ENCODE assay signal across 32 cellular contexts in genomic region chr16:87328846-87329245, GRCh38. TPM values are rescaled to one million over a fixed set of nuclear protein-coding genes. Genes with fewer than 3 reads are reported as not detected.
DNase-seq lines count a peak whose midpoint lies in the region; ATAC-seq, FAIRE-seq and TF ChIP-seq lines count a peak whose summit lies in the region.
"Had no signal": no experiment of that assay in that cellular context is flagged by ENCODE, and none has a peak within 500 bp of the region (broad histone marks: within the 10 kb centered on the region; RNA-seq: fewer than 3 reads in every experiment).

No MANE protein-coding gene starts in this region.

- peaks cover 8% of the 10 kb centered on the region for H3K4me1 Mint-ChIP-seq in MCF 10A (ENCODE audit: insufficient read depth, unreplicated experiment)
- H3K4me1 Mint-ChIP-seq in T-cell = peaks cover 0 to 9% (median 0%) of the 10 kb centered on the region in 3 donors
- H3K4me1 Mint-ChIP-seq: mesothelial cell of epicardium had no signal

- H3K27me3 ChIP-seq in mammary epithelial cell (ENCODE audit: insufficient read depth, low read length) = no peaks in the 10 kb centered on the region
- no peaks in the 10 kb centered on the region for H3K27me3 ChIP-seq in HepG2 (ENCODE audit: control insufficient read depth in 1 of 2, insufficient read depth in 2 of 2, low read length in 2 of 2)
- H3K27me3 ChIP-seq in aorta (ENCODE audit: control insufficient read depth in 1 of 2, insufficient read depth in 2 of 2, low read length in 1 of 2) = no peaks in the 10 kb centered on the region
- H3K27me3 ChIP-seq: breast epithelium, esophagus muscularis mucosa, MG63, thyroid gland had no signal

- H3K4me2 ChIP-seq in mammary epithelial cell (ENCODE audit: insufficient read depth, low read depth, low read length) (no peak overlapping the region), HepG2 (ENCODE audit: low read depth, low read length) (no peak overlapping the region)
- H3K4me2 ChIP-seq: A549 had no signal

- intact Hi-C loops in mammary epithelial cell (cut with micrococcal nuclease) = no loop called here
- intact Hi-C loops in MCF 10A (cut with micrococcal nuclease) = no loop called here
- intact Hi-C loops in HepG2 (cut with micrococcal nuclease; ENCODE audit: unreplicated experiment) = no loop called here
- intact Hi-C loops in aorta (cut with DNase I) = no loop called here

- POLR2A ChIA-PET in MCF 10A (lab: Yijun Ruan, JAX) = interaction anchor here (0.7 kb wide), 1 partner anchor 218 kb away, joined by 3 read pairs; no protein-coding TSS in a partner anchor
- POLR2A ChIA-PET in HepG2 (lab: Yijun Ruan, JAX) = interaction anchor here (1.0 kb wide), 1 partner anchor 53 kb away, joined by 3 read pairs; no protein-coding TSS in a partner anchor
- POLR2A ChIA-PET in T-cell (lab: Charles Lee) = no interaction called here

- peak in 1 of 2 experiments; percentile 47; a peak in 1 of 4 replicates for TF ChIP-seq POLR2A in HepG2 (IDR thresholded peaks at IDR 0.05; ENCODE audit: insufficient read depth in 1 of 2, low read depth in 2 of 2, low read length in 2 of 2)

- no peak for FAIRE-seq in HepG2 (lab: Jason Lieb, UNC)
- FAIRE-seq: A549, frontal cortex, HTR-8/SVneo had no signal

- TF ChIP-seq EP300 in HepG2 (IDR thresholded peaks at IDR 0.05; ENCODE audit: low read depth in 2 of 2, low read length in 2 of 2) (no peak), HepG2 (CRISPR knock-in tag; IDR thresholded peaks at IDR 0.05; ENCODE audit: borderline replicate concordance) (no peak)

- no peak overlapping the region for H3K4me3 Mint-ChIP-seq in MCF 10A (ENCODE audit: unreplicated experiment)
- no peak overlapping the region for H3K4me3 Mint-ChIP-seq in T-cell
- H3K4me3 Mint-ChIP-seq: activated CD4-positive, alpha-beta T cell treated with anti-CD3 and anti-CD28 coated beads, Interleukin-2, amount 10 ng/mL, durations not matched to agents 7 days and 5 days; activated naive CD4-positive, alpha-beta T cell treated with anti-CD3 and anti-CD28 coated beads, Interleukin-2, amount 10 ng/mL, durations not matched to agents 7 days and 5 days; CD8-positive, alpha-beta T cell; mesothelial cell of epicardium; naive thymus-derived CD4-positive, alpha-beta T cell; stimulated activated naive CD8-positive, alpha-beta T cell treated with anti-CD3 and anti-CD28 coated beads, Interleukin-15, amount 100 ng/mL, for 72 hours had no signal

- no peaks in the 10 kb centered on the region for H3K9me3 Mint-ChIP-seq in MCF 10A (ENCODE audit: unreplicated experiment)
- H3K9me3 Mint-ChIP-seq in T-cell = no peaks in the 10 kb centered on the region
- H3K9me3 Mint-ChIP-seq: activated CD4-positive, alpha-beta T cell treated with anti-CD3 and anti-CD28 coated beads, Interleukin-2, amount 10 ng/mL, durations not matched to agents 7 days and 5 days; activated naive CD4-positive, alpha-beta T cell treated with anti-CD3 and anti-CD28 coated beads, Interleukin-2, amount 10 ng/mL, durations not matched to agents 7 days and 5 days; CD8-positive, alpha-beta T cell; mesothelial cell of epicardium; naive thymus-derived CD4-positive, alpha-beta T cell; stimulated activated naive CD8-positive, alpha-beta T cell treated with anti-CD3 and anti-CD28 coated beads, Interleukin-15, amount 100 ng/mL, for 72 hours had no signal

- no peak for TF ChIP-seq RAD21 in HepG2 (CRISPR knock-in tag; IDR thresholded peaks at IDR 0.05)

- peaks cover 27% of the 10 kb centered on the region for H3K36me3 Mint-ChIP-seq in MCF 10A (ENCODE audit: insufficient read depth, unreplicated experiment)
- H3K36me3 Mint-ChIP-seq in T-cell = peaks cover 21% of the 10 kb centered on the region

- no peak overlapping the region for H3K4me3 ChIP-seq in mammary epithelial cell (replicated peaks in 1 of 3; ENCODE audit: insufficient read depth in 1 of 3, low read depth in 2 of 3, low read length in 3 of 3)
- no peak overlapping the region for H3K4me3 ChIP-seq in epithelial cell of esophagus (ENCODE audit: low read length)
- no peak overlapping the region for H3K4me3 ChIP-seq in HepG2 (replicated peaks in 1 of 3; ENCODE audit: insufficient read depth in 1 of 3, low read depth in 2 of 3, low read length in 3 of 3)
- H3K4me3 ChIP-seq in aorta (ENCODE audit: low read length in 2 of 2) = no peak overlapping the region
- H3K4me3 ChIP-seq: A549, breast epithelium, esophagus muscularis mucosa, MG63, thyroid gland had no signal

- H3K27ac Mint-ChIP-seq in MCF 10A (ENCODE audit: low read depth, unreplicated experiment) = no peak overlapping the region
- H3K27ac Mint-ChIP-seq in T-cell = no peak overlapping the region
- H3K27ac Mint-ChIP-seq: activated CD4-positive, alpha-beta T cell treated with anti-CD3 and anti-CD28 coated beads, Interleukin-2, amount 10 ng/mL, durations not matched to agents 7 days and 5 days; activated naive CD4-positive, alpha-beta T cell treated with anti-CD3 and anti-CD28 coated beads, Interleukin-2, amount 10 ng/mL, durations not matched to agents 7 days and 5 days; CD8-positive, alpha-beta T cell; mesothelial cell of epicardium; stimulated activated naive CD8-positive, alpha-beta T cell treated with anti-CD3 and anti-CD28 coated beads, Interleukin-15, amount 100 ng/mL, for 72 hours had no signal

- H3K27me3 Mint-ChIP-seq in MCF 10A (ENCODE audit: insufficient read depth, unreplicated experiment) (no peaks in the 10 kb centered on the region), T-cell (no peaks in the 10 kb centered on the region)
- H3K27me3 Mint-ChIP-seq: activated CD4-positive, alpha-beta T cell treated with anti-CD3 and anti-CD28 coated beads, Interleukin-2, amount 10 ng/mL, durations not matched to agents 7 days and 5 days; activated naive CD4-positive, alpha-beta T cell treated with anti-CD3 and anti-CD28 coated beads, Interleukin-2, amount 10 ng/mL, durations not matched to agents 7 days and 5 days; naive thymus-derived CD4-positive, alpha-beta T cell; stimulated activated naive CD8-positive, alpha-beta T cell treated with anti-CD3 and anti-CD28 coated beads, Interleukin-15, amount 100 ng/mL, for 72 hours had no signal

- 76% methylated on average over 8 of the region's 12 CpGs for WGBS in mammary epithelial cell (ENCODE audit: low coverage, missing lambda C conversion rate)
- 97% methylated on average over 12 of the region's 12 CpGs for WGBS in HepG2 (ENCODE audit: low lambda C conversion rate)
- 87 to 89% methylated on average over 12 of the region's 12 CpGs for WGBS in aorta, 2 donors

- BruUV-seq in mammary epithelial cell (replicated peaks; lab: Mats Ljungman, UMichigan) = no TSS peak
- BruUV-seq in MCF 10A (replicated peaks; lab: Mats Ljungman, UMichigan) = no TSS peak
- no TSS peak for BruUV-seq in HepG2 (replicated peaks; lab: Mats Ljungman, UMichigan)

- DNase-seq in mammary epithelial cell (peak; percentile 14), MCF 10A (ENCODE audit: unreplicated experiment) (no peak), epithelial cell of esophagus (ENCODE audit: low read depth) (peak; percentile 44), HepG2 (ENCODE audit: low spot score) (no peak), aorta (peak; percentile 9 to 62), T-cell (no peak), SIG-M5 treated with dmso at 0.1 percent for 504 hours (lab: John Stamatoyannopoulos, UW; ENCODE audit: unreplicated experiment) (no peak)
- no peak for DNase-seq in activated CD8-positive, alpha-beta memory T cell treated with anti-CD3 and anti-CD28 coated beads, Interleukin-2, amount 50 U/mL, for 4 hours
- DNase-seq: activated CD4-positive, alpha-beta T cell treated with anti-CD3 and anti-CD28 coated beads, Interleukin-2, amount 10 ng/mL, durations not matched to agents 7 days and 5 days; activated naive CD4-positive, alpha-beta T cell treated with anti-CD3 and anti-CD28 coated beads, Interleukin-2, amount 10 ng/mL, durations not matched to agents 7 days and 5 days; activated T-cell treated with anti-CD3 and anti-CD28 coated beads, Interleukin-2, amount 50 U/mL, for 48 hours; amygdala; CD8-positive, alpha-beta T cell; cortex of kidney; DMS 273 treated with DMSO at 0.1 percent for 48 hours; hippocampal formation; KBM-7; MG63; naive thymus-derived CD4-positive, alpha-beta T cell; NCI-H446; NCI-H774; nucleus accumbens; stimulated activated CD8-positive, alpha-beta memory T cell treated with anti-CD3 and anti-CD28 coated beads, Interleukin-4, amount 100 ng/mL, for 48 hours; stimulated activated naive CD8-positive, alpha-beta T cell treated with anti-CD3 and anti-CD28 coated beads, Interleukin-15, amount 100 ng/mL, for 72 hours; thyroid gland had no signal

- H3K79me2 ChIP-seq in mammary epithelial cell (ENCODE audit: insufficient read depth, low read length) (peaks cover 11% of the 10 kb centered on the region), HepG2 (ENCODE audit: insufficient read depth, low read length) (peaks cover 11% of the 10 kb centered on the region)

- no peak overlapping the region for H3K9ac ChIP-seq in mammary epithelial cell (ENCODE audit: insufficient read depth, low read length)
- H3K9ac ChIP-seq in HepG2 (ENCODE audit: insufficient read depth, low read depth, low read length) = no peak overlapping the region

- in situ Hi-C loops in mammary epithelial cell (cut with MboI; ENCODE audit: low sequenced_read_pairs in 2 of 2) (no loop called here), HepG2 (cut with HindIII; ENCODE audit: extremely low pct_ligation_motif_present, low pct_unique_long_range_greater_than_20kb) (no loop called here)

- H2AFZ ChIP-seq in mammary epithelial cell (ENCODE audit: low read depth, low read length) (no peak overlapping the region), HepG2 (ENCODE audit: low read length) (no peak overlapping the region)

- CTCF ChIA-PET in mammary epithelial cell (lab: Charles Lee; ENCODE audit: low non-redundant PET) = no interaction called here
- CTCF ChIA-PET in MCF 10A (lab: Yijun Ruan, JAX) = no interaction called here
- CTCF ChIA-PET in HepG2 (lab: Yijun Ruan, JAX; ENCODE audit: low intra/inter-chr PET ratio, low total read pairs) = no interaction called here
- CTCF ChIA-PET in T-cell (lab: Charles Lee) = no interaction called here

- TF ChIP-seq CTCF in mammary epithelial cell (conservative IDR thresholded peaks at IDR 0.05 in 1 of 2, IDR thresholded peaks at IDR 0.05 in 1 of 2; ENCODE audit: extremely low read depth in 1 of 2, insufficient read depth in 1 of 2, low read depth in 1 of 2, low read length in 2 of 2) = no peak
- TF ChIP-seq CTCF in MCF 10A (IDR thresholded peaks at IDR 0.05; ENCODE audit: unreplicated experiment) = no peak
- TF ChIP-seq CTCF in epithelial cell of esophagus (IDR thresholded peaks at IDR 0.05; ENCODE audit: insufficient read depth, low read depth, low read length, missing control alignments) = no peak
- no peak for TF ChIP-seq CTCF in HepG2 (CRISPR knock-in tag; IDR thresholded peaks at IDR 0.05)

- ATAC-seq in HepG2 (no peak), aorta (ENCODE audit: low FRiP score) (no peak), T-cell (replicated peaks in 1 of 4) (no peak)
- ATAC-seq: A549; CD8-positive, alpha-beta T cell; left lobe of liver; naive thymus-derived CD4-positive, alpha-beta T cell; stimulated activated naive CD8-positive, alpha-beta T cell treated with anti-CD3 and anti-CD28 coated beads, Interleukin-15, amount 100 ng/mL, for 72 hours had no signal

- no peak overlapping the region for H3K27ac ChIP-seq in mammary epithelial cell (ENCODE audit: insufficient read depth, low read depth, low read length)
- H3K27ac ChIP-seq in HepG2 (ENCODE audit: extremely low read length, insufficient read depth, low read length) = no peak overlapping the region
- no peak overlapping the region for H3K27ac ChIP-seq in aorta (ENCODE audit: low read depth in 1 of 2, low read length in 2 of 2)
- H3K27ac ChIP-seq: A549 had no signal

- dilution Hi-C loops in mammary epithelial cell (cut with HindIII; ENCODE audit: low sequenced_read_pairs) = no loop called here

- H3K9me3 ChIP-seq in mammary epithelial cell (replicated peaks; ENCODE audit: insufficient read depth, low read length) (no peaks in the 10 kb centered on the region), HepG2 (ENCODE audit: low read length) (no peaks in the 10 kb centered on the region), aorta (ENCODE audit: control insufficient read depth, low read length) (no peaks in the 10 kb centered on the region)
- H3K9me3 ChIP-seq: A549, breast epithelium, esophagus muscularis mucosa, MG63, thyroid gland had no signal

- H4K20me1 ChIP-seq in mammary epithelial cell (ENCODE audit: insufficient read depth, low read length) (no peaks in the 10 kb centered on the region), HepG2 (ENCODE audit: insufficient read depth, low read length) (peaks cover 89% of the 10 kb centered on the region)

- H3K36me3 ChIP-seq in mammary epithelial cell (ENCODE audit: insufficient read depth, low read length) (no peaks in the 10 kb centered on the region), HepG2 (replicated peaks in 1 of 2; ENCODE audit: control insufficient read depth in 1 of 2, insufficient read depth in 2 of 2, low read length in 2 of 2) (peaks cover 58 to 86% of the 10 kb centered on the region in 2 experiments), aorta (ENCODE audit: control insufficient read depth in 1 of 2, insufficient read depth in 2 of 2, low read length in 1 of 2) (no peaks in the 10 kb centered on the region)
- H3K36me3 ChIP-seq: MG63 had no signal

- H3K4me1 ChIP-seq in mammary epithelial cell (ENCODE audit: insufficient read depth, low read length) (peaks cover 9% of the 10 kb centered on the region), HepG2 (ENCODE audit: insufficient read depth, low read length) (no peaks in the 10 kb centered on the region), aorta (ENCODE audit: control insufficient read depth in 1 of 2, insufficient read depth in 2 of 2, low read length in 2 of 2) (no peaks in the 10 kb centered on the region)
- H3K4me1 ChIP-seq: breast epithelium had no signal

RNA-seq across cellular contexts. Expression of gene C16orf95, which starts 11.7 kb away (rescaled TPM):
- total RNA-seq in mammary epithelial cell = 1 to 10 TPM; 3.5 to 5.9 TPM
- 3.9 TPM for polyA plus RNA-seq in mammary epithelial cell
- not detected for polyA minus RNA-seq in mammary epithelial cell
- total RNA-seq in MCF 10A (2022) = 5.7 and 5.8 TPM in 2 replicates
- total RNA-seq in HepG2 (2016; rRNA removed; fragmentation: Illumina TruSeq; extraction: Trizol) = 7.2 and 8.6 TPM in 2 replicates
- total RNA-seq in HepG2 (2016; cell fraction: cytosol; rRNA removed; fragmentation: Illumina TruSeq; extraction: Trizol; ENCODE audit: low read depth) = 20.8 and 21.6 TPM in 2 replicates
- total RNA-seq in HepG2 (2016; cell fraction: insoluble cytoplasmic fraction; rRNA removed; fragmentation: Illumina TruSeq; extraction: Trizol) = 6.9 and 8.1 TPM in 2 replicates
- total RNA-seq in HepG2 (2016; cell fraction: membrane; rRNA removed; fragmentation: Illumina TruSeq; extraction: Trizol) = 15.4 and 16.2 TPM in 2 replicates
- 6.3 TPM in 2 replicates for total RNA-seq in HepG2 (2016; cell fraction: nucleus; rRNA removed; fragmentation: Illumina TruSeq; extraction: Trizol)
- 2.0 and 2.8 TPM in 2 replicates for polyA plus RNA-seq in HepG2 (2011; rRNA removed)
- 1.3 and 3.1 TPM in 2 replicates for polyA plus RNA-seq in HepG2 (2011; cell fraction: cytosol; rRNA removed)
- 4.1 and 5.0 TPM in 2 replicates for polyA plus RNA-seq in HepG2 (2011; cell fraction: nucleus; rRNA removed)
- 3.8 and 4.5 TPM in 2 replicates for polyA plus RNA-seq in HepG2 (2012)
- polyA plus RNA-seq in HepG2 (2016; cell fraction: cytosol; fragmentation: Illumina TruSeq; extraction: Trizol; ENCODE audit: low read depth) = 14.5 and 18.3 TPM in 2 replicates
- 6.1 and 7.7 TPM in 2 replicates for polyA plus RNA-seq in HepG2 (2016; cell fraction: insoluble cytoplasmic fraction; fragmentation: Illumina TruSeq; extraction: Trizol; ENCODE audit: low read depth)
- 13.5 and 16.8 TPM in 2 replicates for polyA plus RNA-seq in HepG2 (2016; cell fraction: membrane; fragmentation: Illumina TruSeq; extraction: Trizol; ENCODE audit: low read depth)
- 7.1 and 7.6 TPM in 2 replicates for polyA plus RNA-seq in HepG2 (2016; cell fraction: nucleus; fragmentation: Illumina TruSeq; extraction: Trizol; ENCODE audit: insufficient read depth, low read depth)
- 2.1 and 2.6 TPM in 2 replicates for polyA minus RNA-seq in HepG2 (2011; rRNA and poly(A)+ RNA removed; ENCODE audit: low replicate concordance)
- polyA minus RNA-seq in HepG2 (2011; cell fraction: cytosol; rRNA and poly(A)+ RNA removed) = 0.79 and 1.4 TPM in 2 replicates
- polyA minus RNA-seq in HepG2 (2011; cell fraction: nucleus; rRNA and poly(A)+ RNA removed) = 3.7 and 5.0 TPM in 2 replicates
- 1 to 10 TPM; 2.2 to 3.5 TPM for total RNA-seq in aorta
- polyA plus RNA-seq in aorta = 1 to 10 TPM; 5.0 to 6.6 TPM
- total RNA-seq in T-cell = 1 to 10 TPM in 4 of 5 donors, under 1 TPM in 1; 0.98 to 3.1 (median 2.6) TPM

RNA-seq across cellular contexts. Expression of gene FBXO31, which starts 54.7 kb away (rescaled TPM):
- 10 to 100 TPM; 31.2 to 36.1 TPM for total RNA-seq in mammary epithelial cell
- polyA plus RNA-seq in mammary epithelial cell = 14.5 TPM
- 25.3 TPM for polyA minus RNA-seq in mammary epithelial cell
- total RNA-seq in MCF 10A (2022) = 43.2 and 53.9 TPM in 2 replicates
- 81.3 and 92.4 TPM in 2 replicates for total RNA-seq in HepG2 (2016; rRNA removed; fragmentation: Illumina TruSeq; extraction: Trizol)
- total RNA-seq in HepG2 (2016; cell fraction: cytosol; rRNA removed; fragmentation: Illumina TruSeq; extraction: Trizol; ENCODE audit: low read depth) = 18.3 and 22.9 TPM in 2 replicates
- total RNA-seq in HepG2 (2016; cell fraction: insoluble cytoplasmic fraction; rRNA removed; fragmentation: Illumina TruSeq; extraction: Trizol) = 64.5 and 91.5 TPM in 2 replicates
- 33.7 and 38.0 TPM in 2 replicates for total RNA-seq in HepG2 (2016; cell fraction: membrane; rRNA removed; fragmentation: Illumina TruSeq; extraction: Trizol)
- 94.4 and 107 TPM in 2 replicates for total RNA-seq in HepG2 (2016; cell fraction: nucleus; rRNA removed; fragmentation: Illumina TruSeq; extraction: Trizol)
- 101 and 118 TPM in 2 replicates for polyA plus RNA-seq in HepG2 (2011; rRNA removed)
- polyA plus RNA-seq in HepG2 (2011; cell fraction: cytosol; rRNA removed) = 51.6 and 63.1 TPM in 2 replicates
- polyA plus RNA-seq in HepG2 (2011; cell fraction: nucleus; rRNA removed) = 393 and 579 TPM in 2 replicates
- 75.5 and 101 TPM in 2 replicates for polyA plus RNA-seq in HepG2 (2012)
- 6.1 and 6.4 TPM in 2 replicates for polyA plus RNA-seq in HepG2 (2016; cell fraction: cytosol; fragmentation: Illumina TruSeq; extraction: Trizol; ENCODE audit: low read depth)
- polyA plus RNA-seq in HepG2 (2016; cell fraction: insoluble cytoplasmic fraction; fragmentation: Illumina TruSeq; extraction: Trizol; ENCODE audit: low read depth) = 57.9 and 71.3 TPM in 2 replicates
- 18.2 and 18.3 TPM in 2 replicates for polyA plus RNA-seq in HepG2 (2016; cell fraction: membrane; fragmentation: Illumina TruSeq; extraction: Trizol; ENCODE audit: low read depth)
- 256 and 269 TPM in 2 replicates for polyA plus RNA-seq in HepG2 (2016; cell fraction: nucleus; fragmentation: Illumina TruSeq; extraction: Trizol; ENCODE audit: insufficient read depth, low read depth)
- polyA minus RNA-seq in HepG2 (2011; rRNA and poly(A)+ RNA removed; ENCODE audit: low replicate concordance) = 29.6 and 164 TPM in 2 replicates
- 53.4 and 63.9 TPM in 2 replicates for polyA minus RNA-seq in HepG2 (2011; cell fraction: cytosol; rRNA and poly(A)+ RNA removed)
- polyA minus RNA-seq in HepG2 (2011; cell fraction: nucleus; rRNA and poly(A)+ RNA removed) = 202 and 208 TPM in 2 replicates
- 10 to 100 TPM; 53.2 to 57.9 TPM for total RNA-seq in aorta
- 10 to 100 TPM in 1 of 2 donors, 1 to 10 TPM in 1; 6.0 to 28.9 TPM for polyA plus RNA-seq in aorta
- total RNA-seq in T-cell = 10 to 100 TPM; 34.7 to 67.2 (median 55.6) TPM

Comparison
In these comparisons a context has a peak if more than half of its experiments do, and no peak if none do; other contexts are left out.
1. DNase-seq: peak in mammary epithelial cell (single experiment), epithelial cell of esophagus (single experiment) and aorta (2 of 2); none in MCF 10A (single experiment), HepG2 (single experiment), T-cell (0 of 34), activated CD8-positive, alpha-beta memory T cell treated with anti-CD3 and anti-CD28 coated beads, Interleukin-2, amount 50 U/mL, for 4 hours (single experiment) and SIG-M5 treated with dmso at 0.1 percent for 504 hours (single experiment).
2. POLR2A ChIA-PET loops: an anchor here in MCF 10A (0.7 kb wide) and HepG2 (1.0 kb wide); none called in T-cell.